Comparison of ENCODE assay signal across 1 cellular context in the genomic region with DNA sequence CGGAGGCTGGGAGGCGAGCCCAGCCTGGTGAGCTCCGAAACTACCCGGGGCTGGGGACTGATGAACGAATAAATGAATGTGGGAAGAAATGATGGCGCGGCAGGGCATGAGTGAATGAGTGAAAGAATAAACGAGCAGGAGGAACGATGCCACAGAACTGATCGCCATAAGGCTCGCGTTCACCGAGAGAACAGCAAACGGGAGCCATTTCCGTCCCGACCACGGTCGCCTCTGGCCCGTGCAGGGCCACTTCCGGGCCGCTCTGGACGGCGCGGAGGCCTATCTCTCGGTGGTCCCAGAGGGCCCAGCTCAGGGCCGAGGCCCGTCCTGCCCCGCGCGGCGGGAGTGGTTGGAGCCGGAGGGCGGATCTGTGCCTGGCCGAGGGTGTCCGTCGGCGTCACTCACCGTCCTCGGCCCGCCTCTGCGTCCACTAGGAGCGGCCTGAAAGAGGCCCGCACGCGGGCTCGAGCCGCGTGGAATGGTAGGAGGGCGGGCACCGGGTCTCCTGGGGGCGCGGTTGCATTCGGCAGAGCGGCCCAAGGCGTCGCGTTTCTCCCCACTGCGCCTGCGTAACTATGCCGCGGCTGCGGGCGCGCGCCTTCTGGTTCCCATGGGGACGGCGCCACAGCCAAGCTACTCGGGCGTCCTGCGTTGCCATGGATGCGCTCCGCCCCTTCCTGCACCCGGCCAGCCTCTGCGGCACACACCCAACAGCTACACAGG.
TF ChIP-seq lines count a peak whose summit lies in the region.

A gene (minus strand): TSS at position 480 of the 723 bp plus-strand sequence. CDS start 5,116 bp downstream, outside the sequence.

TF ChIP-seq in HepG2, 621 proteins besides CTCF, POLR2A, EP300 and RAD21 (continued from another document and continues in another):
- TF ChIP-seq, protein P1, sequence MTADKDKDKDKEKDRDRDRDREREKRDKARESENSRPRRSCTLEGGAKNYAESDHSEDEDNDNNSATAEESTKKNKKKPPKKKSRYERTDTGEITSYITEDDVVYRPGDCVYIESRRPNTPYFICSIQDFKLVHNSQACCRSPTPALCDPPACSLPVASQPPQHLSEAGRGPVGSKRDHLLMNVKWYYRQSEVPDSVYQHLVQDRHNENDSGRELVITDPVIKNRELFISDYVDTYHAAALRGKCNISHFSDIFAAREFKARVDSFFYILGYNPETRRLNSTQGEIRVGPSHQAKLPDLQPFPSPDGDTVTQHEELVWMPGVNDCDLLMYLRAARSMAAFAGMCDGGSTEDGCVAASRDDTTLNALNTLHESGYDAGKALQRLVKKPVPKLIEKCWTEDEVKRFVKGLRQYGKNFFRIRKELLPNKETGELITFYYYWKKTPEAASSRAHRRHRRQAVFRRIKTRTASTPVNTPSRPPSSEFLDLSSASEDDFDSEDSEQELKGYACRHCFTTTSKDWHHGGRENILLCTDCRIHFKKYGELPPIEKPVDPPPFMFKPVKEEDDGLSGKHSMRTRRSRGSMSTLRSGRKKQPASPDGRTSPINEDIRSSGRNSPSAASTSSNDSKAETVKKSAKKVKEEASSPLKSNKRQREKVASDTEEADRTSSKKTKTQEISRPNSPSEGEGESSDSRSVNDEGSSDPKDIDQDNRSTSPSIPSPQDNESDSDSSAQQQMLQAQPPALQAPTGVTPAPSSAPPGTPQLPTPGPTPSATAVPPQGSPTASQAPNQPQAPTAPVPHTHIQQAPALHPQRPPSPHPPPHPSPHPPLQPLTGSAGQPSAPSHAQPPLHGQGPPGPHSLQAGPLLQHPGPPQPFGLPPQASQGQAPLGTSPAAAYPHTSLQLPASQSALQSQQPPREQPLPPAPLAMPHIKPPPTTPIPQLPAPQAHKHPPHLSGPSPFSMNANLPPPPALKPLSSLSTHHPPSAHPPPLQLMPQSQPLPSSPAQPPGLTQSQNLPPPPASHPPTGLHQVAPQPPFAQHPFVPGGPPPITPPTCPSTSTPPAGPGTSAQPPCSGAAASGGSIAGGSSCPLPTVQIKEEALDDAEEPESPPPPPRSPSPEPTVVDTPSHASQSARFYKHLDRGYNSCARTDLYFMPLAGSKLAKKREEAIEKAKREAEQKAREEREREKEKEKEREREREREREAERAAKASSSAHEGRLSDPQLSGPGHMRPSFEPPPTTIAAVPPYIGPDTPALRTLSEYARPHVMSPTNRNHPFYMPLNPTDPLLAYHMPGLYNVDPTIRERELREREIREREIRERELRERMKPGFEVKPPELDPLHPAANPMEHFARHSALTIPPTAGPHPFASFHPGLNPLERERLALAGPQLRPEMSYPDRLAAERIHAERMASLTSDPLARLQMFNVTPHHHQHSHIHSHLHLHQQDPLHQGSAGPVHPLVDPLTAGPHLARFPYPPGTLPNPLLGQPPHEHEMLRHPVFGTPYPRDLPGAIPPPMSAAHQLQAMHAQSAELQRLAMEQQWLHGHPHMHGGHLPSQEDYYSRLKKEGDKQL (CRISPR knock-in tag; IDR thresholded peaks at IDR 0.05; ENCODE audit: low read depth), result no peak
- TF ChIP-seq ZNF768 (CRISPR knock-in tag; IDR thresholded peaks at IDR 0.05) (0 out of 2 replicates have a peak, but pooled peaks have one; percentile 10), ZNF441 (CRISPR knock-in tag; IDR thresholded peaks at IDR 0.05; ENCODE audit: borderline replicate concordance) (peak; percentile 67; the same call in 1 of the 2 replicates), ZFP36L2 (CRISPR knock-in tag; IDR thresholded peaks at IDR 0.05) (no peak), IRF2 (CRISPR knock-in tag; IDR thresholded peaks at IDR 0.05) (peak; percentile 25), ZNF468 (CRISPR knock-in tag; IDR thresholded peaks at IDR 0.05) (no peak), ZFP1 (CRISPR knock-in tag; IDR thresholded peaks at IDR 0.05) (peak; percentile 57; the same call in 1 of the 2 replicates), ZNF788 (CRISPR knock-in tag; IDR thresholded peaks at IDR 0.05; ENCODE audit: borderline replicate concordance) (0 out of 2 replicates have a peak, but pooled peaks have one; percentile 18), ZNF883 (CRISPR knock-in tag; IDR thresholded peaks at IDR 0.05; ENCODE audit: not compliant biosample characterization) (no peak), NFE2 (CRISPR knock-in tag; IDR thresholded peaks at IDR 0.05) (no peak), ZNF256 (CRISPR knock-in tag; conservative IDR thresholded peaks at IDR 0.05) (peak; percentile 86), YEATS4 (CRISPR knock-in tag; IDR thresholded peaks at IDR 0.05; ENCODE audit: borderline replicate concordance) (peak; percentile 96), ZBTB42 (CRISPR knock-in tag; IDR thresholded peaks at IDR 0.05) (no peak), ZSCAN30 (CRISPR knock-in tag; IDR thresholded peaks at IDR 0.05) (no peak), NRL (CRISPR knock-in tag; IDR thresholded peaks at IDR 0.05; ENCODE audit: borderline replicate concordance) (peak; percentile 39; the same call in 1 of the 2 replicates)
- TF ChIP-seq, protein P2, sequence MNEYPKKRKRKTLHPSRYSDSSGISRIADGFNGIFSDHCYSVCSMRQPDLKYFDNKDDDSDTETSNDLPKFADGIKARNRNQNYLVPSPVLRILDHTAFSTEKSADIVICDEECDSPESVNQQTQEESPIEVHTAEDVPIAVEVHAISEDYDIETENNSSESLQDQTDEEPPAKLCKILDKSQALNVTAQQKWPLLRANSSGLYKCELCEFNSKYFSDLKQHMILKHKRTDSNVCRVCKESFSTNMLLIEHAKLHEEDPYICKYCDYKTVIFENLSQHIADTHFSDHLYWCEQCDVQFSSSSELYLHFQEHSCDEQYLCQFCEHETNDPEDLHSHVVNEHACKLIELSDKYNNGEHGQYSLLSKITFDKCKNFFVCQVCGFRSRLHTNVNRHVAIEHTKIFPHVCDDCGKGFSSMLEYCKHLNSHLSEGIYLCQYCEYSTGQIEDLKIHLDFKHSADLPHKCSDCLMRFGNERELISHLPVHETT (CRISPR knock-in tag; conservative IDR thresholded peaks at IDR 0.05), result peak; percentile 63; the same call in 1 of the 2 replicates
- TF ChIP-seq, protein P3, sequence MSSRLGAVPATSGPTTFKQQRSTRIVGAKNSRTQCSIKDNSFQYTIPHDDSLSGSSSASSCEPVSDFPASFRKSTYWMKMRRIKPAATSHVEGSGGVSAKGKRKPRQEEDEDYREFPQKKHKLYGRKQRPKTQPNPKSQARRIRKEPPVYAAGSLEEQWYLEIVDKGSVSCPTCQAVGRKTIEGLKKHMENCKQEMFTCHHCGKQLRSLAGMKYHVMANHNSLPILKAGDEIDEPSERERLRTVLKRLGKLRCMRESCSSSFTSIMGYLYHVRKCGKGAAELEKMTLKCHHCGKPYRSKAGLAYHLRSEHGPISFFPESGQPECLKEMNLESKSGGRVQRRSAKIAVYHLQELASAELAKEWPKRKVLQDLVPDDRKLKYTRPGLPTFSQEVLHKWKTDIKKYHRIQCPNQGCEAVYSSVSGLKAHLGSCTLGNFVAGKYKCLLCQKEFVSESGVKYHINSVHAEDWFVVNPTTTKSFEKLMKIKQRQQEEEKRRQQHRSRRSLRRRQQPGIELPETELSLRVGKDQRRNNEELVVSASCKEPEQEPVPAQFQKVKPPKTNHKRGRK (CRISPR knock-in tag; IDR thresholded peaks at IDR 0.05), result no peak
- TF ChIP-seq, protein P4, sequence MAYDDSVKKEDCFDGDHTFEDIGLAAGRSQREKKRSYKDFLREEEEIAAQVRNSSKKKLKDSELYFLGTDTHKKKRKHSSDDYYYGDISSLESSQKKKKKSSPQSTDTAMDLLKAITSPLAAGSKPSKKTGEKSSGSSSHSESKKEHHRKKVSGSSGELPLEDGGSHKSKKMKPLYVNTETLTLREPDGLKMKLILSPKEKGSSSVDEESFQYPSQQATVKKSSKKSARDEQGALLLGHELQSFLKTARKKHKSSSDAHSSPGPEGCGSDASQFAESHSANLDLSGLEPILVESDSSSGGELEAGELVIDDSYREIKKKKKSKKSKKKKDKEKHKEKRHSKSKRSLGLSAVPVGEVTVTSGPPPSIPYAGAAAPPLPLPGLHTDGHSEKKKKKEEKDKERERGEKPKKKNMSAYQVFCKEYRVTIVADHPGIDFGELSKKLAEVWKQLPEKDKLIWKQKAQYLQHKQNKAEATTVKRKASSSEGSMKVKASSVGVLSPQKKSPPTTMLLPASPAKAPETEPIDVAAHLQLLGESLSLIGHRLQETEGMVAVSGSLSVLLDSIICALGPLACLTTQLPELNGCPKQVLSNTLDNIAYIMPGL (CRISPR knock-in tag; IDR thresholded peaks at IDR 0.05; ENCODE audit: borderline replicate concordance in 1 of 2, low read depth in 1 of 2), result peak; percentile 59 to 84; a peak in 3 of 4 replicates
- TF ChIP-seq, protein P5, sequence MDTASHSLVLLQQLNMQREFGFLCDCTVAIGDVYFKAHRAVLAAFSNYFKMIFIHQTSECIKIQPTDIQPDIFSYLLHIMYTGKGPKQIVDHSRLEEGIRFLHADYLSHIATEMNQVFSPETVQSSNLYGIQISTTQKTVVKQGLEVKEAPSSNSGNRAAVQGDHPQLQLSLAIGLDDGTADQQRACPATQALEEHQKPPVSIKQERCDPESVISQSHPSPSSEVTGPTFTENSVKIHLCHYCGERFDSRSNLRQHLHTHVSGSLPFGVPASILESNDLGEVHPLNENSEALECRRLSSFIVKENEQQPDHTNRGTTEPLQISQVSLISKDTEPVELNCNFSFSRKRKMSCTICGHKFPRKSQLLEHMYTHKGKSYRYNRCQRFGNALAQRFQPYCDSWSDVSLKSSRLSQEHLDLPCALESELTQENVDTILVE (CRISPR knock-in tag; IDR thresholded peaks at IDR 0.05), result peak; percentile 72
- TF ChIP-seq, protein P6, sequence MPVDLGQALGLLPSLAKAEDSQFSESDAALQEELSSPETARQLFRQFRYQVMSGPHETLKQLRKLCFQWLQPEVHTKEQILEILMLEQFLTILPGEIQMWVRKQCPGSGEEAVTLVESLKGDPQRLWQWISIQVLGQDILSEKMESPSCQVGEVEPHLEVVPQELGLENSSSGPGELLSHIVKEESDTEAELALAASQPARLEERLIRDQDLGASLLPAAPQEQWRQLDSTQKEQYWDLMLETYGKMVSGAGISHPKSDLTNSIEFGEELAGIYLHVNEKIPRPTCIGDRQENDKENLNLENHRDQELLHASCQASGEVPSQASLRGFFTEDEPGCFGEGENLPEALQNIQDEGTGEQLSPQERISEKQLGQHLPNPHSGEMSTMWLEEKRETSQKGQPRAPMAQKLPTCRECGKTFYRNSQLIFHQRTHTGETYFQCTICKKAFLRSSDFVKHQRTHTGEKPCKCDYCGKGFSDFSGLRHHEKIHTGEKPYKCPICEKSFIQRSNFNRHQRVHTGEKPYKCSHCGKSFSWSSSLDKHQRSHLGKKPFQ (CRISPR knock-in tag; IDR thresholded peaks at IDR 0.05; ENCODE audit: insufficient replicate concordance), result peak; percentile 22
- TF ChIP-seq, protein P7, sequence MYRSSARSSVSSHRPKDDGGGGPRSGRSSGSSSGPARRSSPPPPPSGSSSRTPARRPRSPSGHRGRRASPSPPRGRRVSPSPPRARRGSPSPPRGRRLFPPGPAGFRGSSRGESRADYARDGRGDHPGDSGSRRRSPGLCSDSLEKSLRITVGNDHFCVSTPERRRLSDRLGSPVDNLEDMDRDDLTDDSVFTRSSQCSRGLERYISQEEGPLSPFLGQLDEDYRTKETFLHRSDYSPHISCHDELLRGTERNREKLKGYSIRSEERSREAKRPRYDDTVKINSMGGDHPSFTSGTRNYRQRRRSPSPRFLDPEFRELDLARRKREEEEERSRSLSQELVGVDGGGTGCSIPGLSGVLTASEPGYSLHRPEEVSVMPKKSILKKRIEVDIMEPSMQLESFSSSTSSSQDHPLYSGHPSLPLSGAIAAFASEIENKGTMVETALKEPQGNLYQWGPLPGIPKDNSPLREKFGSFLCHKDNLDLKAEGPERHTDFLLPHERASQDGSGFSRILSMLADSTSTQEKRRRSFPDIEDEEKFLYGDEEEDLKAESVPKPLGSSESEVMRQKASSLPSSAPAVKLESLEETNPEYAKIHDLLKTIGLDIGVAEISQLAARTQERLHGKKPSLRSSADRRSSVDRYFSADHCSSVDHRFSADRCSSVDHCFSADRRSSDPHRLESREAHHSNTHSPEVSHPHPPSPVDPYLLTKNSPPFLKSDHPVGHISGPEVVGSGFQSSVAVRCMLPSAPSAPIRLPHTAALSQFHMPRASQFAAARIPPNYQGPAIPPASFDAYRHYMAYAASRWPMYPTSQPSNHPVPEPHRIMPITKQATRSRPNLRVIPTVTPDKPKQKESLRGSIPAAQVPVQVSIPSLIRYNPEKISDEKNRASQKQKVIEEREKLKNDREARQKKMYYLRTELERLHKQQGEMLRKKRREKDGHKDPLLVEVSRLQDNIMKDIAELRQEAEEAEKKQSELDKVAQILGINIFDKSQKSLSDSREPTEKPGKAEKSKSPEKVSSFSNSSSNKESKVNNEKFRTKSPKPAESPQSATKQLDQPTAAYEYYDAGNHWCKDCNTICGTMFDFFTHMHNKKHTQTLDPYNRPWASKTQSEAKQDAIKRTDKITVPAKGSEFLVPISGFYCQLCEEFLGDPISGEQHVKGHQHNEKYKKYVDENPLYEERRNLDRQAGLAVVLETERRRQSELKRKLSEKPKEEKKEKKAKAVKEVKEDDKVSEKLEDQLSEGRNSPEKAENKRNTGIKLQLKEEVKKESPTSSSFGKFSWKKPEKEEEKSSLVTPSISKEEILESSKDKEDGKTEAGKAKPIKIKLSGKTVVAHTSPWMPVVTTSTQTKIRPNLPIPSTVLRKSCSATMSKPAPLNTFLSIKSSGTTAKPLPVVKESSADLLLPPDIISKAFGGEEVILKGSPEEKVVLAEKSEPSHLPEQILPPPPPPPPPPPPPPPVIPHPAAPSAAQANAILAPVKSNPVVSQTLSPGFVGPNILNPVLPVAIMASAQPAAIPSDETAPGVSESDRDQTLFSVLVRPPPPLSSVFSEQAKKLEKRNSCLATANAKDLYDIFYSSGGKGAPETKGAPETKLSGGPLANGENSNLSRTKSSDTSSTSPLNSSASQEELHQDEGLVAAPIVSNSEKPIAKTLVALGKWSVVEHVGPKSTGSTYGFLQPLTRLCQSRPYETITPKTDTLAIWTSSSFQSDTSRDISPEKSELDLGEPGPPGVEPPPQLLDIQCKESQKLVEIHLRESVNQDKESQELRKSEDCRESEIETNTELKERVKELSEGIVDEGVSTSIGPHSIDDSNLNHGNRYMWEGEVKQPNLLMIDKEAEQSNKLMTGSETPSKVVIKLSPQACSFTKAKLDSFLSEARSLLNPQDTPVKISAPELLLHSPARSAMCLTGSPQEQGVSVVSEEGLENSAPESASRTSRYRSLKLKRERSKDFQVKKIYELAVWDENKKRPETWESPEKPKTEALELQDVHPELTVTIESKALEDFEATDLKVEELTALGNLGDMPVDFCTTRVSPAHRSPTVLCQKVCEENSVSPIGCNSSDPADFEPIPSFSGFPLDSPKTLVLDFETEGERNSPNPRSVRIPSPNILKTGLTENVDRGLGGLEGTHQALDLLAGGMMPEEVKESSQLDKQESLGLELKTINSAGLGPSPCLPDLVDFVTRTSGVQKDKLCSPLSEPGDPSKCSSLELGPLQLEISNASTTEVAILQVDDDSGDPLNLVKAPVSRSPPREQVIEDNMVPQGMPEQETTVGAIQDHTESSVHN (CRISPR knock-in tag; IDR thresholded peaks at IDR 0.05), result no peak
